ENCODE assay signal across 11 cellular contexts in the genomic region with DNA sequence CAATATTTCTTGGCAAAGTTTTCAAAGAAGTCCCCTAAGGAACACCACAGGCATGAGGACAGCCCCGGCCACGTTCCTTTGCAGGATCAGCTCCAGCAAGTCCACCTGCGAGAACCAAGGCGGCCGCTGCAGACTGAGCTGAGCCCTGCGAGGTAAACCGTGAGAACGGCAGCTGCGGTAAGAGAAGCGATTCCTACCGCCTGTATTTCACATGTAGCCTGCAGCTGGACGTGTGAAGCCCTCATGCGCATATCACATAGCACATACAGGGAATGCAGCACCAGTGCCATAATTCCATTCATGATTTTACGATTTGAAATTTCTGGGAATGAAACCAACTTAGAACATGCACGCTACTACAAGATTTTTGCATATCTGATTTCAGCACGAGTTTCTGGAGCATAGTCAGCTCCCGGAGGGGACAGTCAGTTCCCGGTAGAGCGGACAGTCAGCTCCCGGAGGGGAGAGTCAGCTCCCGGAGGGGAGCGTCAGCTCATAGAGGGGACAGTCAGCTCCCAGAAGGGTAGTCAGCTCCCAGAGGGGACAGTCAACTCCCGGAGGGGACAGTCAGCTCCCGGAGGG. TPM values are rescaled to one million over a fixed set of nuclear protein-coding genes. Genes with fewer than 3 reads are reported as not detected.
DNase-seq lines count a peak whose midpoint lies in the region; ATAC-seq and TF ChIP-seq lines count a peak whose summit lies in the region.
"Had no signal": no experiment of that assay in that cellular context is flagged by ENCODE, and none has a peak within 500 bp of the region (broad histone marks: within the 10 kb centered on the region; RNA-seq: fewer than 3 reads in every experiment).

No MANE protein-coding gene starts in this region.

- H3K4me2 ChIP-seq in IMR-90 (ENCODE audit: low read depth, low read length) (peak overlapping the region; percentile 1), parathyroid adenoma (ENCODE audit: low read length) (peak overlapping the region; percentile 14)

- TF ChIP-seq POLR2A in IMR-90 (IDR thresholded peaks at IDR 0.05; ENCODE audit: low read depth, low read length), result no peak

- peak overlapping the region; percentile 56 for H3K27ac Mint-ChIP-seq in CD4-positive, alpha-beta T cell
- no peak overlapping the region for H3K27ac Mint-ChIP-seq in activated naive CD4-positive, alpha-beta T cell treated with anti-CD3 and anti-CD28 coated beads for 36 hours

- H4K5ac ChIP-seq in IMR-90 (ENCODE audit: low read depth, low read length), result no peak overlapping the region

- no peak overlapping the region for H4K8ac ChIP-seq in IMR-90 (ENCODE audit: low read depth in 2 of 2, low read length in 2 of 2)

- H3K4me1 Mint-ChIP-seq in CD4-positive, alpha-beta T cell (ENCODE audit: low read depth), result peaks cover 11% of the 10 kb centered on the region
- peaks cover 10% of the 10 kb centered on the region for H3K4me1 Mint-ChIP-seq in activated naive CD4-positive, alpha-beta T cell treated with anti-CD3 and anti-CD28 coated beads for 36 hours (ENCODE audit: low read depth)

- WGBS in IMR-90 (ENCODE audit: extremely low coverage in 2 of 2, insufficient read length in 1 of 2), 2 experiments, result 32% methylated on average over 5 of the region's 24 CpGs; no CpG with 5 or more reads in 1 of the 2 experiments

- no peaks in the 10 kb centered on the region for H3K9me3 Mint-ChIP-seq in CD4-positive, alpha-beta T cell
- peaks cover 6% of the 10 kb centered on the region for H3K9me3 Mint-ChIP-seq in activated naive CD4-positive, alpha-beta T cell treated with anti-CD3 and anti-CD28 coated beads for 36 hours

- no peak overlapping the region for H3K27ac ChIP-seq in CD4-positive, alpha-beta T cell (ENCODE audit: low read depth, low read length)
- H3K27ac ChIP-seq in IMR-90 (ENCODE audit: insufficient read depth, low read length) (no peak overlapping the region), parathyroid adenoma (no peak overlapping the region)
- H3K27ac ChIP-seq in effector memory CD4-positive, alpha-beta T cell (ENCODE audit: insufficient read depth, low read length, poor library complexity, severe bottlenecking), result no peak overlapping the region

- H2AK9ac ChIP-seq in IMR-90 (replicated peaks; ENCODE audit: low read depth, low read length, poor library complexity), result no peak overlapping the region

- H3K36me3 Mint-ChIP-seq in CD4-positive, alpha-beta T cell (ENCODE audit: low read depth), result no peaks in the 10 kb centered on the region
- peaks cover 1% of the 10 kb centered on the region for H3K36me3 Mint-ChIP-seq in activated naive CD4-positive, alpha-beta T cell treated with anti-CD3 and anti-CD28 coated beads for 36 hours (ENCODE audit: low read depth)

- peak overlapping the region; percentile 63 for H3K4me3 Mint-ChIP-seq in CD4-positive, alpha-beta T cell
- H3K4me3 Mint-ChIP-seq in activated naive CD4-positive, alpha-beta T cell treated with anti-CD3 and anti-CD28 coated beads for 36 hours, result no peak overlapping the region

- H4K91ac ChIP-seq in IMR-90 (ENCODE audit: insufficient read depth, low read depth, low read length), result no peak overlapping the region

- no peak overlapping the region for H2BK20ac ChIP-seq in IMR-90 (ENCODE audit: low read depth, low read length)

- DNase-seq in CD4-positive, alpha-beta T cell, result no peak
- DNase-seq in IMR-90, result peak; percentile 86
- DNase-seq in ecto neural progenitor cell (ENCODE audit: low spot score), result peak; percentile 42
- DNase-seq in activated naive CD4-positive, alpha-beta T cell treated with anti-CD3 and anti-CD28 coated beads for 36 hours, result no peak
- no peak for DNase-seq in HPDE6-E6E7 (ENCODE audit: extremely low spot score)
- no peak for DNase-seq in effector memory CD4-positive, alpha-beta T cell
- DNase-seq: activated naive CD4-positive, alpha-beta T cell; occipital lobe had no signal

- no peaks in the 10 kb centered on the region for H3K79me2 ChIP-seq in parathyroid adenoma

- H2BK5ac ChIP-seq in IMR-90 (ENCODE audit: low read depth, low read length, poor library complexity, severe bottlenecking), result no peak overlapping the region

- H3K36me3 ChIP-seq in IMR-90 (ENCODE audit: control insufficient read depth, insufficient read depth, low read length), result no peaks in the 10 kb centered on the region
- H3K36me3 ChIP-seq in parathyroid adenoma (ENCODE audit: control insufficient read depth, insufficient read depth, low read length), result no peaks in the 10 kb centered on the region
- no peaks in the 10 kb centered on the region for H3K36me3 ChIP-seq in effector memory CD4-positive, alpha-beta T cell (ENCODE audit: control insufficient read depth, insufficient read depth, low read length)
- H3K36me3 ChIP-seq: HAP-1 had no signal

- H3K9ac ChIP-seq in IMR-90 (ENCODE audit: low read depth, low read length), result no peak overlapping the region
- H3K9ac ChIP-seq in parathyroid adenoma, result no peak overlapping the region

- H3K27me3 ChIP-seq in CD4-positive, alpha-beta T cell (ENCODE audit: control insufficient read depth, insufficient read depth, low read length), result no peaks in the 10 kb centered on the region
- H3K27me3 ChIP-seq in IMR-90 (ENCODE audit: control insufficient read depth, insufficient read depth, low read length) (peaks cover 40% of the 10 kb centered on the region), parathyroid adenoma (ENCODE audit: control insufficient read depth, insufficient read depth, low read length) (no peaks in the 10 kb centered on the region)
- H3K27me3 ChIP-seq in effector memory CD4-positive, alpha-beta T cell (replicated peaks; ENCODE audit: control insufficient read depth, insufficient read depth, low read length, poor library complexity, severe bottlenecking), result no peaks in the 10 kb centered on the region

- no peak for ATAC-seq in CD4-positive, alpha-beta T cell (ENCODE audit: poor library complexity)
- ATAC-seq in IMR-90 (ENCODE audit: low read depth), result peak; percentile 81
- ATAC-seq in GM18502 (IDR thresholded peaks at IDR 0.05; ENCODE audit: poor library complexity, unreplicated experiment), result no peak

- H3K4me3 ChIP-seq in IMR-90 (ENCODE audit: insufficient read depth, low read depth, low read length), result no peak overlapping the region
- no peak overlapping the region for H3K4me3 ChIP-seq in parathyroid adenoma (ENCODE audit: low read depth, low read length)
- no peak overlapping the region for H3K4me3 ChIP-seq in effector memory CD4-positive, alpha-beta T cell (ENCODE audit: insufficient read depth, low read depth, low read length, poor library complexity, severe bottlenecking)
- H3K4me3 ChIP-seq: HAP-1 had no signal

- no peak overlapping the region for H3K18ac ChIP-seq in IMR-90 (ENCODE audit: low read depth, low read length)

- peaks cover 11% of the 10 kb centered on the region for H3K27me3 Mint-ChIP-seq in CD4-positive, alpha-beta T cell
- peaks cover 10% of the 10 kb centered on the region for H3K27me3 Mint-ChIP-seq in activated naive CD4-positive, alpha-beta T cell treated with anti-CD3 and anti-CD28 coated beads for 36 hours (ENCODE audit: low read depth)

- no peak overlapping the region; the same call in 1 of the 2 replicates for H3K23ac ChIP-seq in IMR-90 (ENCODE audit: low read depth, low read length)

- TF ChIP-seq CTCF in CD4-positive, alpha-beta T cell (IDR thresholded peaks at IDR 0.05), result no peak
- TF ChIP-seq CTCF in IMR-90 (conservative IDR thresholded peaks at IDR 0.05; ENCODE audit: low read depth, low read length) (no peak), parathyroid adenoma (IDR thresholded peaks at IDR 0.05) (no peak)

- POLR2A ChIA-PET in CD4-positive, alpha-beta T cell (lab: Charles Lee), result no interaction called here
- POLR2A ChIA-PET in IMR-90 (lab: Charles Lee; ENCODE audit: unreplicated experiment), result no interaction called here

- dilution Hi-C loops in IMR-90 (cut with HindIII; ENCODE audit: low sequenced_read_pairs, unreplicated experiment), result no loop called here

- no peak overlapping the region for H3K4ac ChIP-seq in IMR-90 (ENCODE audit: low read depth, low read length)

- no peaks in the 10 kb centered on the region for H4K20me1 ChIP-seq in IMR-90 (ENCODE audit: insufficient read depth, low read length)

- H2BK120ac ChIP-seq in IMR-90 (ENCODE audit: low read depth, low read length), result no peak overlapping the region

- intact Hi-C loops in CD4-positive, alpha-beta T cell (cut with DNase I, micrococcal nuclease), result loop anchor here in 1 of 2 experiments (5.0 kb wide), 1 partner anchor 41 kb away; a partner anchor contains a TSS
- intact Hi-C loops in IMR-90 (cut with micrococcal nuclease), result no loop called here
- intact Hi-C loops in activated naive CD4-positive, alpha-beta T cell treated with anti-CD3 and anti-CD28 coated beads for 36 hours (cut with micrococcal nuclease), result no loop called here

- no peaks in the 10 kb centered on the region for H3K79me1 ChIP-seq in IMR-90 (ENCODE audit: low read depth in 1 of 2, low read length in 2 of 2)

- no peak overlapping the region for H3K14ac ChIP-seq in IMR-90 (replicated peaks; ENCODE audit: low read depth, low read length)

- no peaks in the 10 kb centered on the region for H3K9me1 ChIP-seq in IMR-90 (ENCODE audit: insufficient read depth, low read length)

- in situ Hi-C loops in IMR-90 (cut with MboI; ENCODE audit: low sequenced_read_pairs), result no loop called here

- H2AFZ ChIP-seq in IMR-90 (replicated peaks; ENCODE audit: low read length, poor library complexity) (no peak overlapping the region), parathyroid adenoma (no peak overlapping the region)

- no peak overlapping the region for H2BK15ac ChIP-seq in IMR-90 (ENCODE audit: low read depth, low read length)

- H2AK5ac ChIP-seq in IMR-90 (ENCODE audit: low read depth, low read length), result no peak overlapping the region

- no peak for TF ChIP-seq RAD21 in IMR-90 (IDR thresholded peaks at IDR 0.05; ENCODE audit: low read length)

- CTCF ChIA-PET in CD4-positive, alpha-beta T cell (lab: Charles Lee), result no interaction called here
- CTCF ChIA-PET in IMR-90 (lab: Yijun Ruan, JAX), result no interaction called here
- CTCF ChIA-PET in activated naive CD4-positive, alpha-beta T cell treated with anti-CD3 and anti-CD28 coated beads for 36 hours (lab: Charles Lee), result no interaction called here

- peaks cover 5% of the 10 kb centered on the region; the same call in 1 of the 2 replicates for H3K4me1 ChIP-seq in IMR-90 (ENCODE audit: control insufficient read depth, insufficient read depth, low read length)
- no peaks in the 10 kb centered on the region for H3K4me1 ChIP-seq in parathyroid adenoma
- H3K4me1 ChIP-seq in effector memory CD4-positive, alpha-beta T cell (ENCODE audit: control insufficient read depth, insufficient read depth, low read length, poor library complexity, severe bottlenecking), result peaks cover 12% of the 10 kb centered on the region
- H3K4me1 ChIP-seq: HAP-1 had no signal

- no peak overlapping the region for H3K56ac ChIP-seq in IMR-90 (ENCODE audit: extremely low read depth, insufficient read depth, low read length)

- no TSS peak for BruUV-seq in IMR-90 (replicated peaks; lab: Mats Ljungman, UMichigan)

- H3K9me3 ChIP-seq in CD4-positive, alpha-beta T cell (ENCODE audit: control insufficient read depth, low read length), result no peaks in the 10 kb centered on the region
- H3K9me3 ChIP-seq in IMR-90 (ENCODE audit: control insufficient read depth, insufficient read depth, low read length), result 0 out of 2 replicates have a peak, but pooled peaks cover 2% of the 10 kb centered on the region
- H3K9me3 ChIP-seq in parathyroid adenoma (ENCODE audit: control insufficient read depth, low read length), result no peaks in the 10 kb centered on the region
- no peaks in the 10 kb centered on the region for H3K9me3 ChIP-seq in effector memory CD4-positive, alpha-beta T cell (ENCODE audit: control insufficient read depth, low read length)
- H3K9me3 ChIP-seq: HAP-1 had no signal

RNA-seq across cellular contexts. Expression of a gene that starts 41.7 kb away (rescaled TPM):
- total RNA-seq in CD4-positive, alpha-beta T cell, result 10 to 100 TPM; 21.8 to 25.0 TPM
- total RNA-seq in IMR-90 (2012; rRNA removed), result 43.3 and 49.3 TPM in 2 replicates
- polyA plus RNA-seq in IMR-90 (2012; rRNA removed), result 78.8 and 87.3 TPM in 2 replicates
- 35.7 and 111 TPM in 2 replicates for polyA plus RNA-seq in IMR-90 (2012; cell fraction: cytosol; rRNA removed)
- 65.7 and 165 TPM in 2 replicates for polyA plus RNA-seq in IMR-90 (2012; cell fraction: nucleus; rRNA removed; ENCODE audit: low replicate concordance)
- total RNA-seq in activated naive CD4-positive, alpha-beta T cell treated with anti-CD3 and anti-CD28 coated beads for 36 hours, result 1 to 10 TPM; 7.6 to 8.0 TPM

RNA-seq across cellular contexts. Expression of a gene that starts 60.0 kb away (rescaled TPM):
- total RNA-seq in CD4-positive, alpha-beta T cell, result not detected
- total RNA-seq in IMR-90 (2012; rRNA removed), result not detected in 2 replicates
- 0.09 and 0.13 TPM in 2 replicates for polyA plus RNA-seq in IMR-90 (2012; rRNA removed)
- polyA plus RNA-seq in IMR-90 (2012; cell fraction: cytosol; rRNA removed), result 0.03 and 0.05 TPM in 2 replicates
- polyA plus RNA-seq in IMR-90 (2012; cell fraction: nucleus; rRNA removed; ENCODE audit: low replicate concordance), result 0.24 and 0.40 TPM in 2 replicates
- not detected for total RNA-seq in activated naive CD4-positive, alpha-beta T cell treated with anti-CD3 and anti-CD28 coated beads for 36 hours

Comparison
In these comparisons a context has a peak if more than half of its experiments do, and no peak if none do; other contexts are left out.
1. DNase-seq: peak in IMR-90 (single experiment) and ecto neural progenitor cell (single experiment); none in CD4-positive, alpha-beta T cell (0 of 10), activated naive CD4-positive, alpha-beta T cell treated with anti-CD3 and anti-CD28 coated beads for 36 hours (single experiment), HPDE6-E6E7 (single experiment) and effector memory CD4-positive, alpha-beta T cell (0 of 3).